In the genomic region with DNA sequence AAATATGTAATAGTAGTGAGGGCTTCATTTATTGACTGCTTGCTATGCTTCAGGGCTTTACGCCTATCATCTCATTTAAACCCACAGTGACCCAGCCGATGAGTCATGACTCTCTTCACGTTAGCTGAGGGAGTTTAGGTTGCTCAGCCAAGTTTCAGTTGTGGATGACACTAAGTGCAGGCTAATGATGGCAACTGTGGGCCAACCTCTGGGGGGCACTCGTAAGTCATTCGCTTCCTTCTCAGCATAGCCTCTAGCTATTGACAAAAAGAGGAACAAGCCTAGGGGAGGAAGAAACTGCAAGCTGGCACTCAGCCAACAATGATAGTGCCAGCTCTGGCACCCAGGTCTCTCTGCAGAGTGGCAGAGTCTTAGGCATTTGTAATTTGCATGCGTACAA, we compare ENCODE assay signal across 8 cellular contexts.
A peak's percentile ranks its signal among the peaks of the same experiment; 100 is the strongest.
DNase-seq lines count a peak whose midpoint lies in the region; ATAC-seq, FAIRE-seq and TF ChIP-seq lines count a peak whose summit lies in the region.

No MANE protein-coding gene starts in this region.

- no peak overlapping the region for H3K27ac ChIP-seq in kidney (ENCODE audit: low read depth in 2 of 2, low read length in 2 of 2)

- H3K27ac Mint-ChIP-seq in activated naive CD8-positive, alpha-beta T cell treated with anti-CD3 and anti-CD28 coated beads, Interleukin-2, amount 10 ng/mL, durations not matched to agents 7 days and 5 days: peak overlapping the region; percentile 53

- POLR2A ChIA-PET in activated naive CD8-positive, alpha-beta T cell treated with anti-CD3 and anti-CD28 coated beads, Interleukin-2, amount 10 ng/mL, durations not matched to agents 7 days and 5 days (lab: Charles Lee): interaction anchor here (1.0 to 2.8 kb wide), 5 partner anchors 11 to 390 kb away, joined by 3 to 18 read pairs (median 3); a partner anchor contains a TSS

- H3K4me1 Mint-ChIP-seq in activated naive CD8-positive, alpha-beta T cell treated with anti-CD3 and anti-CD28 coated beads, Interleukin-2, amount 10 ng/mL, durations not matched to agents 7 days and 5 days: peaks cover 78% of the 10 kb centered on the region

- H3K4me3 ChIP-seq in kidney (ENCODE audit: low read length in 2 of 2): no peak overlapping the region

- H3K9me3 ChIP-seq in kidney (ENCODE audit: control insufficient read depth in 1 of 2, low read length in 2 of 2): no peaks in the 10 kb centered on the region

- no peaks in the 10 kb centered on the region for H3K27me3 Mint-ChIP-seq in activated naive CD8-positive, alpha-beta T cell treated with anti-CD3 and anti-CD28 coated beads, Interleukin-2, amount 10 ng/mL, durations not matched to agents 7 days and 5 days

- ATAC-seq in GM19395 (IDR thresholded peaks at IDR 0.05; ENCODE audit: unreplicated experiment): peak; percentile 84
- peak; percentile 84 for ATAC-seq in HG03432 (IDR thresholded peaks at IDR 0.05; ENCODE audit: unreplicated experiment)
- peak; percentile 52 for ATAC-seq in SK-N-SH treated with all-trans-retinoic acid at 6 μM for 48 hours
- ATAC-seq in activated naive CD8-positive, alpha-beta T cell treated with anti-CD3 and anti-CD28 coated beads, Interleukin-2, amount 10 ng/mL, durations not matched to agents 7 days and 5 days (ENCODE audit: low read depth): peak; percentile 77

- H3K4me1 ChIP-seq in kidney (ENCODE audit: control insufficient read depth in 1 of 2, insufficient read depth in 1 of 2, low read depth in 1 of 2, low read length in 2 of 2): peaks cover 29 to 31% of the 10 kb centered on the region in 2 donors

- peak; percentile 8 for TF ChIP-seq CTCF in kidney (IDR thresholded peaks at IDR 0.05; ENCODE audit: borderline replicate concordance, extremely low read depth, insufficient read depth)

- DNase-seq in C1 segment of cervical spinal cord (lab: John Stamatoyannopoulos, UW) (peak in 9 of 14 donors; percentile 8 to 60 (median 30)), kidney (no peak), NCI-H187 (lab: John Stamatoyannopoulos, UW) (no peak)
- peak; percentile 67 for DNase-seq in activated naive CD8-positive, alpha-beta T cell treated with anti-CD3 and anti-CD28 coated beads, Interleukin-2, amount 10 ng/mL, durations not matched to agents 7 days and 5 days
- peak; percentile 81 for DNase-seq in stimulated activated CD8-positive, alpha-beta memory T cell treated with anti-CD3 and anti-CD28 coated beads, Interleukin-4, amount 100 ng/mL, for 48 hours

- no peak overlapping the region for H3K9ac ChIP-seq in kidney (ENCODE audit: low read length in 2 of 2)

- no peaks in the 10 kb centered on the region for H3K36me3 ChIP-seq in kidney (ENCODE audit: control insufficient read depth in 1 of 2, insufficient read depth in 2 of 2, low read length in 2 of 2)

- intact Hi-C loops in kidney (cut with DNase I): no loop called here

- peak overlapping the region; percentile 52 for H3K4me3 Mint-ChIP-seq in activated naive CD8-positive, alpha-beta T cell treated with anti-CD3 and anti-CD28 coated beads, Interleukin-2, amount 10 ng/mL, durations not matched to agents 7 days and 5 days

- FAIRE-seq in kidney (lab: Jason Lieb, UNC): no peak

- H3K9me3 Mint-ChIP-seq in activated naive CD8-positive, alpha-beta T cell treated with anti-CD3 and anti-CD28 coated beads, Interleukin-2, amount 10 ng/mL, durations not matched to agents 7 days and 5 days: no peaks in the 10 kb centered on the region

- peaks cover 4% of the 10 kb centered on the region for H3K36me3 Mint-ChIP-seq in activated naive CD8-positive, alpha-beta T cell treated with anti-CD3 and anti-CD28 coated beads, Interleukin-2, amount 10 ng/mL, durations not matched to agents 7 days and 5 days

TF ChIP-seq in SK-N-SH treated with all-trans-retinoic acid at 6 μM for 48 hours, 23 proteins besides CTCF, POLR2A, EP300 and RAD21:
- no peak for TF ChIP-seq TOX (CRISPR knock-in tag; IDR thresholded peaks at IDR 0.05; ENCODE audit: borderline replicate concordance)
- TF ChIP-seq, protein P1, sequence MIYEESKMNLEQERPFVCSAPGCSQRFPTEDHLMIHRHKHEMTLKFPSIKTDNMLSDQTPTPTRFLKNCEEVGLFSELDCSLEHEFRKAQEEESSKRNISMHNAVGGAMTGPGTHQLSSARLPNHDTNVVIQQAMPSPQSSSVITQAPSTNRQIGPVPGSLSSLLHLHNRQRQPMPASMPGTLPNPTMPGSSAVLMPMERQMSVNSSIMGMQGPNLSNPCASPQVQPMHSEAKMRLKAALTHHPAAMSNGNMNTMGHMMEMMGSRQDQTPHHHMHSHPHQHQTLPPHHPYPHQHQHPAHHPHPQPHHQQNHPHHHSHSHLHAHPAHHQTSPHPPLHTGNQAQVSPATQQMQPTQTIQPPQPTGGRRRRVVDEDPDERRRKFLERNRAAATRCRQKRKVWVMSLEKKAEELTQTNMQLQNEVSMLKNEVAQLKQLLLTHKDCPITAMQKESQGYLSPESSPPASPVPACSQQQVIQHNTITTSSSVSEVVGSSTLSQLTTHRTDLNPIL (CRISPR knock-in tag; IDR thresholded peaks at IDR 0.05; ENCODE audit: low read depth): no peak
- TF ChIP-seq ISL1 (CRISPR knock-in tag; IDR thresholded peaks at IDR 0.05): no peak
- TF ChIP-seq, protein P2, sequence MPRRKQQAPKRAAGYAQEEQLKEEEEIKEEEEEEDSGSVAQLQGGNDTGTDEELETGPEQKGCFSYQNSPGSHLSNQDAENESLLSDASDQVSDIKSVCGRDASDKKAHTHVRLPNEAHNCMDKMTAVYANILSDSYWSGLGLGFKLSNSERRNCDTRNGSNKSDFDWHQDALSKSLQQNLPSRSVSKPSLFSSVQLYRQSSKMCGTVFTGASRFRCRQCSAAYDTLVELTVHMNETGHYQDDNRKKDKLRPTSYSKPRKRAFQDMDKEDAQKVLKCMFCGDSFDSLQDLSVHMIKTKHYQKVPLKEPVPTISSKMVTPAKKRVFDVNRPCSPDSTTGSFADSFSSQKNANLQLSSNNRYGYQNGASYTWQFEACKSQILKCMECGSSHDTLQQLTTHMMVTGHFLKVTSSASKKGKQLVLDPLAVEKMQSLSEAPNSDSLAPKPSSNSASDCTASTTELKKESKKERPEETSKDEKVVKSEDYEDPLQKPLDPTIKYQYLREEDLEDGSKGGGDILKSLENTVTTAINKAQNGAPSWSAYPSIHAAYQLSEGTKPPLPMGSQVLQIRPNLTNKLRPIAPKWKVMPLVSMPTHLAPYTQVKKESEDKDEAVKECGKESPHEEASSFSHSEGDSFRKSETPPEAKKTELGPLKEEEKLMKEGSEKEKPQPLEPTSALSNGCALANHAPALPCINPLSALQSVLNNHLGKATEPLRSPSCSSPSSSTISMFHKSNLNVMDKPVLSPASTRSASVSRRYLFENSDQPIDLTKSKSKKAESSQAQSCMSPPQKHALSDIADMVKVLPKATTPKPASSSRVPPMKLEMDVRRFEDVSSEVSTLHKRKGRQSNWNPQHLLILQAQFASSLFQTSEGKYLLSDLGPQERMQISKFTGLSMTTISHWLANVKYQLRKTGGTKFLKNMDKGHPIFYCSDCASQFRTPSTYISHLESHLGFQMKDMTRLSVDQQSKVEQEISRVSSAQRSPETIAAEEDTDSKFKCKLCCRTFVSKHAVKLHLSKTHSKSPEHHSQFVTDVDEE (CRISPR knock-in tag; IDR thresholded peaks at IDR 0.05): no peak
- TF ChIP-seq ZC3H10 (CRISPR knock-in tag; IDR thresholded peaks at IDR 0.05): no peak
- no peak for TF ChIP-seq OSR1 (CRISPR knock-in tag; IDR thresholded peaks at IDR 0.05)
- TF ChIP-seq ZNF70 (CRISPR knock-in tag; IDR thresholded peaks at IDR 0.05): no peak
- no peak for TF ChIP-seq ZFP30 (CRISPR knock-in tag; IDR thresholded peaks at IDR 0.05)
- TF ChIP-seq SNAI2 (CRISPR knock-in tag; IDR thresholded peaks at IDR 0.05): no peak
- TF ChIP-seq, protein P3, sequence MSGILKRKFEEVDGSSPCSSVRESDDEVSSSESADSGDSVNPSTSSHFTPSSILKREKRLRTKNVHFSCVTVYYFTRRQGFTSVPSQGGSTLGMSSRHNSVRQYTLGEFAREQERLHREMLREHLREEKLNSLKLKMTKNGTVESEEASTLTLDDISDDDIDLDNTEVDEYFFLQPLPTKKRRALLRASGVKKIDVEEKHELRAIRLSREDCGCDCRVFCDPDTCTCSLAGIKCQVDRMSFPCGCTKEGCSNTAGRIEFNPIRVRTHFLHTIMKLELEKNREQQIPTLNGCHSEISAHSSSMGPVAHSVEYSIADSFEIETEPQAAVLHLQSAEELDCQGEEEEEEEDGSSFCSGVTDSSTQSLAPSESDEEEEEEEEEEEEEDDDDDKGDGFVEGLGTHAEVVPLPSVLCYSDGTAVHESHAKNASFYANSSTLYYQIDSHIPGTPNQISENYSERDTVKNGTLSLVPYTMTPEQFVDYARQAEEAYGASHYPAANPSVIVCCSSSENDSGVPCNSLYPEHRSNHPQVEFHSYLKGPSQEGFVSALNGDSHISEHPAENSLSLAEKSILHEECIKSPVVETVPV (CRISPR knock-in tag; IDR thresholded peaks at IDR 0.05): no peak
- TF ChIP-seq TCF4 (CRISPR knock-in tag; IDR thresholded peaks at IDR 0.05; ENCODE audit: borderline replicate concordance): no peak
- TF ChIP-seq BACH2 (CRISPR knock-in tag; IDR thresholded peaks at IDR 0.05; ENCODE audit: borderline replicate concordance): no peak
- TF ChIP-seq, protein P4, sequence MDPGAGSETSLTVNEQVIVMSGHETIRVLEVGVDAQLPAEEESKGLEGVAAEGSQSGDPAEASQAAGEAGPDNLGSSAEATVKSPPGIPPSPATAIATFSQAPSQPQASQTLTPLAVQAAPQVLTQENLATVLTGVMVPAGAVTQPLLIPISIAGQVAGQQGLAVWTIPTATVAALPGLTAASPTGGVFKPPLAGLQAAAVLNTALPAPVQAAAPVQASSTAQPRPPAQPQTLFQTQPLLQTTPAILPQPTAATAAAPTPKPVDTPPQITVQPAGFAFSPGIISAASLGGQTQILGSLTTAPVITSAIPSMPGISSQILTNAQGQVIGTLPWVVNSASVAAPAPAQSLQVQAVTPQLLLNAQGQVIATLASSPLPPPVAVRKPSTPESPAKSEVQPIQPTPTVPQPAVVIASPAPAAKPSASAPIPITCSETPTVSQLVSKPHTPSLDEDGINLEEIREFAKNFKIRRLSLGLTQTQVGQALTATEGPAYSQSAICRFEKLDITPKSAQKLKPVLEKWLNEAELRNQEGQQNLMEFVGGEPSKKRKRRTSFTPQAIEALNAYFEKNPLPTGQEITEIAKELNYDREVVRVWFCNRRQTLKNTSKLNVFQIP (CRISPR knock-in tag; IDR thresholded peaks at IDR 0.05; ENCODE audit: borderline replicate concordance, low read depth): no peak
- TF ChIP-seq RARB (CRISPR knock-in tag; IDR thresholded peaks at IDR 0.05): no peak
- TF ChIP-seq ZNF565 (CRISPR knock-in tag; conservative IDR thresholded peaks at IDR 0.05; ENCODE audit: low read depth): no peak
- no peak for TF ChIP-seq ARNTL (CRISPR knock-in tag; IDR thresholded peaks at IDR 0.05; ENCODE audit: borderline replicate concordance, low read depth)
- no peak for TF ChIP-seq ZNF8 (CRISPR knock-in tag; IDR thresholded peaks at IDR 0.05)
- no peak for TF ChIP-seq PPARA (CRISPR knock-in tag; IDR thresholded peaks at IDR 0.05; ENCODE audit: borderline replicate concordance)

Comparison
In these comparisons a context has a peak if more than half of its experiments do, and no peak if none do; other contexts are left out.
1. DNase-seq: peak in C1 segment of cervical spinal cord (9 of 14), activated naive CD8-positive, alpha-beta T cell treated with anti-CD3 and anti-CD28 coated beads, Interleukin-2, amount 10 ng/mL, durations not matched to agents 7 days and 5 days (single experiment) and stimulated activated CD8-positive, alpha-beta memory T cell treated with anti-CD3 and anti-CD28 coated beads, Interleukin-4, amount 100 ng/mL, for 48 hours (single experiment); none in kidney (single experiment) and NCI-H187 (0 of 2).
2. Peak in every context shown above with its lines, with median percentiles within 50 percentile points of each other: ATAC-seq.